ENCODE assay signal across 8 cellular contexts in the genomic region with DNA sequence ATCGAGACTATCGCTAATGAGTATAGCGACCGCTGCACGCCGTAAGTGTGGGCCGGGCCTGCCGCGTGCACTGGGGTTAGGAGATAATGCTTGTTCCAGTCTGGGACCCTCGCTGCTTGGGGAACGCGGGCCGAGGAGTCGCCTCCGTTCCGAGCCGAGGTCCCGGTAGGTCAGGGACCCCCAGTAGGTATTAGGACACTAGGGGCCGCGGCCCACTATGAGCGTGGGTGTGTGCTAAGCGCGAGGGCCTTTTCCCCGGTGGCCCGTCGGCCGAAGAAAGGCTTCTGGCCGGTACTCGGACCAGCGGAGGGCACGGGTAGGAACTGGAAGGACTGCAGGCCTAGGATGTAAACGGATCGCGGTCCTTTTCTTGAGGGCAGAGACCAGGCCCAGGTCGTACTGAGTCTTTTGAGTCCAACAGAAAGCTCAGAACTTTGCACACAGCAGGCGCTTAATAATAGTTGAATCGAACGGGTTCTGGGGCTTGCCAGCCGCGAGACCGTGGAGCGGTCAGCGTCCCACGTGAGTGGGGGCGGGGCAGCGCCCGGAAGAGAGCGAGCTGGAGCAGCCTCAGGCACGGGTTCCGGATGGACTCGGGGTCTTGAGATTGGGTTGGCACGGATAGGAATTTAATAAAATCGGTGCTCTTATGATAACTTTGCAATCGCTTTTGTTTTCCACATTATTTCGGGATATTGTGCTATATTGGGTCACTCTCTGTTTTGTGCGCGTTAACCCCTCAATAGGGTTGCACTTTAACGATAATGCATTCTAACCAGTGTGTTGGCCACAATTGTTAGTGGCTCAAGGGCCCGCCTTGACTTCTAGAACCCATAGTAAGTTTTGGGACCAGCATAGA. TPM values are rescaled to one million over a fixed set of nuclear protein-coding genes. Genes with fewer than 3 reads are reported as not detected.
DNase-seq lines count a peak whose midpoint lies in the region; ATAC-seq and TF ChIP-seq lines count a peak whose summit lies in the region.

No MANE protein-coding gene starts in this region.

- H3K27me3 ChIP-seq in PC-9 (ENCODE audit: insufficient read depth, low read depth), result no peaks in the 10 kb centered on the region
- H3K27me3 ChIP-seq in neural cell (ENCODE audit: insufficient read depth, low read depth, low read length), result no peaks in the 10 kb centered on the region

- TF ChIP-seq RAD21 in neural cell (conservative IDR thresholded peaks at IDR 0.05), result no peak

- H3K27ac Mint-ChIP-seq in activated T-helper 17 cell treated with anti-CD3 and anti-CD28 coated beads, Interleukin-2, amount 50 U/mL, for 72 hours, result peak overlapping the region; percentile 99

- H3K9me3 ChIP-seq in PC-9 (ENCODE audit: insufficient read depth, low read depth) (no peaks in the 10 kb centered on the region), neural cell (ENCODE audit: low read length) (no peaks in the 10 kb centered on the region)

- no peak for TF ChIP-seq EP300 in neural cell (conservative IDR thresholded peaks at IDR 0.05; ENCODE audit: poor library complexity, severe bottlenecking)

- H3K4me1 Mint-ChIP-seq in activated T-helper 17 cell treated with anti-CD3 and anti-CD28 coated beads, Interleukin-2, amount 50 U/mL, for 72 hours, result peaks cover 13% of the 10 kb centered on the region

- H3K36me3 Mint-ChIP-seq in activated T-helper 17 cell treated with anti-CD3 and anti-CD28 coated beads, Interleukin-2, amount 50 U/mL, for 72 hours (ENCODE audit: low read depth), result peaks cover 26% of the 10 kb centered on the region

- peak overlapping the region; percentile 99 for H3K9ac ChIP-seq in neural cell (ENCODE audit: low read length)

- no peaks in the 10 kb centered on the region for H3K27me3 Mint-ChIP-seq in activated T-helper 17 cell treated with anti-CD3 and anti-CD28 coated beads, Interleukin-2, amount 50 U/mL, for 72 hours

- CTCF ChIA-PET in PC-9 (lab: Charles Lee), result no interaction called here

- peaks cover 45% of the 10 kb centered on the region for H3K4me1 ChIP-seq in PC-9 (replicated peaks; ENCODE audit: insufficient read depth)

- peak overlapping the region; percentile 94 for H3K27ac ChIP-seq in PC-9
- peak overlapping the region; percentile 98 for H3K27ac ChIP-seq in neural cell (ENCODE audit: low read length)
- H3K27ac ChIP-seq in substantia nigra (ENCODE audit: low read depth, low read length, poor library complexity, severe bottlenecking), result peak overlapping the region; percentile 100

- H3F3A ChIP-seq in PC-9 (ENCODE audit: insufficient read depth, low read depth), result peaks cover 28% of the 10 kb centered on the region; the same call in 1 of the 2 replicates
- peaks cover 4% of the 10 kb centered on the region for H3F3A ChIP-seq in neural cell (ENCODE audit: insufficient read depth, low read length, poor library complexity, severe bottlenecking)

- H3K9me2 ChIP-seq in PC-9 (ENCODE audit: insufficient read depth), result no peaks in the 10 kb centered on the region
- no peaks in the 10 kb centered on the region for H3K9me2 ChIP-seq in neural cell (ENCODE audit: insufficient read depth, low read length)

- TSS peak; percentile 32 for BruUV-seq in PC-9 (replicated peaks; lab: Mats Ljungman, UMichigan)

- no peaks in the 10 kb centered on the region for H3K9me3 Mint-ChIP-seq in activated T-helper 17 cell treated with anti-CD3 and anti-CD28 coated beads, Interleukin-2, amount 50 U/mL, for 72 hours

- H2AFZ ChIP-seq in PC-9, result peak overlapping the region; percentile 85
- peak overlapping the region; percentile 86 for H2AFZ ChIP-seq in neural cell (ENCODE audit: low read depth, low read length)

- H3K4me3 ChIP-seq in PC-9 (peak overlapping the region; percentile 71), neural cell (ENCODE audit: low read length) (peak overlapping the region; percentile 92)

- H3K4me2 ChIP-seq in PC-9 (peak overlapping the region; percentile 90), neural cell (ENCODE audit: low read length) (peak overlapping the region; percentile 89)

- H3K79me2 ChIP-seq in PC-9 (ENCODE audit: low read depth) (peaks cover 71% of the 10 kb centered on the region), neural cell (replicated peaks; ENCODE audit: insufficient read depth, low read length) (peaks cover 55% of the 10 kb centered on the region)

- TF ChIP-seq CTCF in PC-9 (conservative IDR thresholded peaks at IDR 0.05), result no peak
- no peak for TF ChIP-seq CTCF in neural cell (IDR thresholded peaks at IDR 0.05; ENCODE audit: poor library complexity, severe bottlenecking)

- POLR2A ChIA-PET in PC-9 (lab: Charles Lee; ENCODE audit: unreplicated experiment), result interaction anchor here (0.6 to 1.1 kb wide), 3 partner anchors 9 to 687 kb away, joined by 3 to 24 read pairs (median 5); no protein-coding TSS in a partner anchor

- H4K20me1 ChIP-seq in PC-9 (ENCODE audit: insufficient read depth) (peaks cover 45% of the 10 kb centered on the region), neural cell (ENCODE audit: insufficient read depth) (peaks cover 3% of the 10 kb centered on the region)

- H3K36me3 ChIP-seq in PC-9 (ENCODE audit: low read depth) (no peaks in the 10 kb centered on the region), neural cell (ENCODE audit: insufficient read depth, low read length) (no peaks in the 10 kb centered on the region)

- H3K4me3 Mint-ChIP-seq in activated T-helper 17 cell treated with anti-CD3 and anti-CD28 coated beads, Interleukin-2, amount 50 U/mL, for 72 hours, result peak overlapping the region; percentile 97

- ATAC-seq in GM18868 (IDR thresholded peaks at IDR 0.05; ENCODE audit: unreplicated experiment) (peak; percentile 33), HG03097 (IDR thresholded peaks at IDR 0.05; ENCODE audit: low FRiP score, unreplicated experiment) (peak; percentile 25)
- peak; percentile 42 for ATAC-seq in activated T-helper 17 cell treated with anti-CD3 and anti-CD28 coated beads, Interleukin-2, amount 50 U/mL, for 72 hours (replicated peaks)

- DNase-seq in AML-193 (lab: John Stamatoyannopoulos, UW) (peak; percentile 39 to 46), PC-9 (peak; percentile 46 to 58), fibroblast of the conjunctiva (ENCODE audit: low read depth) (peak; percentile 6), substantia nigra (lab: John Stamatoyannopoulos, UW) (peak in 32 of 49 donors; percentile 14 to 76 (median 40))

- intact Hi-C loops in PC-9 (cut with micrococcal nuclease; ENCODE audit: unreplicated experiment), result no loop called here

TF ChIP-seq in neural cell, 6 proteins besides CTCF, POLR2A, EP300 and RAD21:
- TF ChIP-seq MXI1 (conservative IDR thresholded peaks at IDR 0.05; ENCODE audit: poor library complexity, severe bottlenecking) (peak; percentile 53), POLR2AphosphoS5 (IDR thresholded peaks at IDR 0.05) (no peak), TAF1 (IDR thresholded peaks at IDR 0.05; ENCODE audit: low read depth) (no peak)

RNA-seq across cellular contexts. Expression of gene HSPA4, which starts 0.7 kb away (rescaled TPM):
- 105 and 140 TPM in 2 replicates for total RNA-seq in PC-9 (2021)
- 100 to 1,000 TPM in 1 of 2 donors, 10 to 100 TPM in 1; 95.5 to 190 TPM for total RNA-seq in activated T-helper 17 cell treated with anti-CD3 and anti-CD28 coated beads, Interleukin-2, amount 50 U/mL, for 72 hours
- 75.7 and 75.9 TPM in 2 replicates for polyA plus RNA-seq in neural cell
- polyA minus RNA-seq in neural cell, result 203 and 218 TPM in 2 replicates

RNA-seq across cellular contexts. Expression of gene ZCCHC10, which starts 26.2 kb away (rescaled TPM):
- total RNA-seq in PC-9 (2021), result 8.3 and 14.9 TPM in 2 replicates
- total RNA-seq in activated T-helper 17 cell treated with anti-CD3 and anti-CD28 coated beads, Interleukin-2, amount 50 U/mL, for 72 hours, result 10 to 100 TPM; 19.4 to 23.3 TPM
- 68.0 and 70.3 TPM in 2 replicates for polyA plus RNA-seq in neural cell
- polyA minus RNA-seq in neural cell, result 43.3 and 48.6 TPM in 2 replicates

Comparison
In these comparisons a context has a peak if more than half of its experiments do, and no peak if none do; other contexts are left out.
1. Peak in every context shown above with its lines: DNase-seq, ATAC-seq, H3K4me3 ChIP-seq and H3K27ac ChIP-seq.